ENCODE assay signal across 15 cellular contexts in genomic region chr5:96096724-96097123, GRCh38.
"Had no signal": no experiment of that assay in that cellular context is flagged by ENCODE, and none has a peak within 500 bp of the region (broad histone marks: within the 10 kb centered on the region; RNA-seq: fewer than 3 reads in every experiment).

No MANE protein-coding gene starts in this region.

- H3K9me3 ChIP-seq: colonic mucosa, neutrophil, thyroid gland had no signal

- DNase-seq: activated CD4-positive, alpha-beta T cell treated with anti-CD3 and anti-CD28 coated beads, Interleukin-2, amount 50 U/mL, for 4 hours; activated effector memory CD4-positive, alpha-beta T cell treated with Interleukin-2 at 50 U/mL for 16 hours; activated T-cell treated with anti-CD3 and anti-CD28 coated beads, Interleukin-2, amount 50 U/mL, for 24 hours; caudate nucleus; colonic mucosa; left cardiac atrium; naive B cell; small intestine; thyroid gland had no signal

- H3K27me3 ChIP-seq: colonic mucosa, neutrophil, right atrium auricular region, thyroid gland had no signal

- ATAC-seq: activated CD4-positive, CD25-positive, alpha-beta regulatory T cell treated with anti-CD3 and anti-CD28 coated beads, Interleukin-2, amount 50 U/mL, for 24 hours; left cardiac atrium had no signal

- H3K27ac ChIP-seq: colonic mucosa, neutrophil, right atrium auricular region, thyroid gland had no signal

- H3K4me3 ChIP-seq: colonic mucosa, lung, right atrium auricular region, thyroid gland had no signal

- H3K4me1 ChIP-seq: colonic mucosa had no signal

- FAIRE-seq: small intestine, TTC549, urothelium cell line had no signal

- H3K36me3 ChIP-seq: colonic mucosa, neutrophil, right atrium auricular region, thyroid gland had no signal
